Comparison of ENCODE assay signal across 19 cellular contexts in the genomic region with DNA sequence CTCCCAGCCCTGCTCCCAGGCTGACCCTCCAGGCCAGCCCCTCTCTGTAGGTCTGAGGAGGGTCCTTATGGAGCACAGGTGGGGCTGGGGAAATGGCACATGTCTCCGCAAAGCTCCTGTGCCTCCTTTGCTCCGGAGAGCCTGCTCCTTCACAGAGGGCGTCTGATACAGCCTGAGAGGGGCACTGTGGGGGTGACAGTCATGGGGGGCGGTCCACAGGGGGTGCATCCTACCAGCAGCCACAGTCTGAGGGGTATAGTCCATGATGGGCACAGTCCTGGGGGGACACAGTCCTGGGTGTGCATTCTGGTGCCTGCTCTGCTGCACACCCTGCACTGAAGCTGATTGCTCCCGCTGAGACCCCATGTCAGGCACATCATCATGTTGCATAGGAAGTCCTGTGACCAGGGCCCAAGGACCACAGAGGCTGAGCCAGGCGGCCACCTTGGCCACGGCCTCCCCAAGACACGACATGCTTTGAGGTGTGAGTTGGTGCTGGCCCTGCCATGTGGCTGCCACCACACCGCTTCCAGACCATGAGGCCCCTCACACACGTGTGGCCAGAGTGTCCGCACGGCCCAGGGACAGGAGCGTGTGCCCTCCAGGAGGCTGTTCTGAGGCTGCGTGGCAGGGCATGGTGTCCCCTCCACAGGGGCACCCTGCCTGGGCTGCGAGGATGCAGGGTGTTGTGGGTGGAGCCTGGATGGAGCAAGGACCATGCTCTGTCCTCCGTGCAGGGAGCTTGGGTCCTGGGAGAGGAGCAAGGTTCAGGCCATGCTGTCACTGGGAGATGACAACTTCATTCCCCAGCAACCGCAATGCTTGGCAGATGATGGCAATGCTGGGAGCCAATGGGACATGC.
"Had no signal": no experiment of that assay in that cellular context is flagged by ENCODE, and none has a peak within 500 bp of the region (broad histone marks: within the 10 kb centered on the region; RNA-seq: fewer than 3 reads in every experiment).

No MANE protein-coding gene starts in this region.

- H3K36me3 ChIP-seq: breast epithelium, left lung, neutrophil, thyroid gland had no signal

- H3K9me3 ChIP-seq: breast epithelium, left lung, neutrophil, thyroid gland had no signal

- H3K27me3 ChIP-seq: neutrophil, thyroid gland had no signal

- H3K9ac ChIP-seq: parathyroid adenoma had no signal

- H3K79me2 ChIP-seq: parathyroid adenoma had no signal

- H3K27ac ChIP-seq: breast epithelium, left lung, neutrophil, parathyroid adenoma, thyroid gland had no signal

- DNase-seq: activated CD4-positive, alpha-beta T cell treated with anti-CD3 and anti-CD28 coated beads, Interleukin-2, amount 50 U/mL, for 4 hours; activated effector memory CD4-positive, alpha-beta T cell treated with anti-CD3 and anti-CD28 coated beads, Interleukin-2, amount 50 U/mL, for 16 hours; activated T-cell treated with anti-CD3 and anti-CD28 coated beads, Interleukin-2, amount 50 U/mL, for 72 hours; dermis blood vessel endothelial cell; effector memory CD8-positive, alpha-beta T cell; hippocampal formation; naive thymus-derived CD4-positive, alpha-beta T cell; stimulated activated CD4-positive, alpha-beta T cell treated with anti-CD3 and anti-CD28 coated beads, Interleukin-12 subunit alpha, Interleukin-12 subunit beta, amount 100 ng/mL, for 4 hours; stimulated activated CD4-positive, alpha-beta T cell treated with anti-CD3 and anti-CD28 coated beads, Interleukin-1b, Interleukin-23, amount 100 ng/mL, for 48 hours; stimulated activated CD8-positive, alpha-beta memory T cell treated with anti-CD3 and anti-CD28 coated beads, Interleukin-4, amount 100 ng/mL, for 48 hours; stimulated activated naive CD4-positive, alpha-beta T cell; thyroid gland had no signal

- FAIRE-seq: astrocyte, islet of Langerhans, TTC549 had no signal

- H2AFZ ChIP-seq: parathyroid adenoma had no signal

- H3K4me1 ChIP-seq: parathyroid adenoma had no signal

- H3K4me3 ChIP-seq: breast epithelium, left lung, thyroid gland had no signal

- ATAC-seq: activated T-cell treated with anti-CD3 and anti-CD28 coated beads, Interleukin-2, amount 50 U/mL, for 72 hours; effector memory CD8-positive, alpha-beta T cell; left lung; naive thymus-derived CD4-positive, alpha-beta T cell had no signal
